8 cellular contexts compared by ENCODE assay signal in genomic region chr4:165131247-165131832, GRCh38. TPM values are rescaled to one million over a fixed set of nuclear protein-coding genes. Genes with fewer than 3 reads are reported as not detected.
A peak's percentile ranks its signal among the peaks of the same experiment; 100 is the strongest.
DNase-seq lines count a peak whose midpoint lies in the region; ATAC-seq and TF ChIP-seq lines count a peak whose summit lies in the region.

No MANE protein-coding gene starts in this region.

- no peaks in the 10 kb centered on the region for H3K9me2 ChIP-seq in MM.1S (replicated peaks; ENCODE audit: insufficient read depth, low read length)

- H3K27me3 ChIP-seq in H7 (ENCODE audit: control insufficient read depth, insufficient read depth, low read length) (no peaks in the 10 kb centered on the region), MM.1S (replicated peaks; ENCODE audit: insufficient read depth, low read length) (peaks cover 7% of the 10 kb centered on the region; the same call in 1 of the 2 replicates), heart left ventricle (peaks cover 0 to 5% (median 0%) of the 10 kb centered on the region in 9 donors)

- H3K4me1 ChIP-seq in MM.1S (ENCODE audit: low read length) (peaks cover 10% of the 10 kb centered on the region), heart left ventricle (peaks cover 0 to 19% (median 0%) of the 10 kb centered on the region in 12 donors)

- DNase-seq in GM04504 (ENCODE audit: low read depth) (peak; percentile 32), H7 (peak; percentile 66), MM.1S (peak; percentile 77), SK-N-DZ (ENCODE audit: low spot score) (peak; percentile 60), heart left ventricle (peak in 2 of 5 donors; percentile 35 to 45), retina (peak; percentile 82)
- DNase-seq in activated naive CD4-positive, alpha-beta T cell treated with anti-CD3 and anti-CD28 coated beads, Interleukin-2, amount 50 U/mL, for 16 hours = peak; percentile 78

- TF ChIP-seq CTCF in MM.1S (IDR thresholded peaks at IDR 0.05; ENCODE audit: low read length) (peak; percentile 89), heart left ventricle (IDR thresholded peaks at IDR 0.05) (peak; percentile 78 to 94 (median 82))

- no peaks in the 10 kb centered on the region for H3F3A ChIP-seq in MM.1S (ENCODE audit: insufficient read depth, low read length)

- H3K4me3 ChIP-seq in H7 (ENCODE audit: insufficient read depth, low read depth, low read length) (no peak overlapping the region), MM.1S (ENCODE audit: low read length) (no peak overlapping the region), heart left ventricle (no peak overlapping the region)

- H3K79me2 ChIP-seq in MM.1S (ENCODE audit: low read length) = no peaks in the 10 kb centered on the region

- H2AFZ ChIP-seq in MM.1S (ENCODE audit: low read length) = no peak overlapping the region

- H3K27ac ChIP-seq in MM.1S (ENCODE audit: low read length) = no peak overlapping the region
- H3K27ac ChIP-seq in heart left ventricle = no peak overlapping the region

- no peaks in the 10 kb centered on the region for H3K36me3 ChIP-seq in H7 (replicated peaks; ENCODE audit: control insufficient read depth, insufficient read depth, low read length)
- H3K36me3 ChIP-seq in MM.1S (replicated peaks; ENCODE audit: insufficient read depth, low read length) = no peaks in the 10 kb centered on the region
- H3K36me3 ChIP-seq in heart left ventricle = no peaks in the 10 kb centered on the region

- TF ChIP-seq POLR2A in heart left ventricle (IDR thresholded peaks at IDR 0.05) = no peak

- WGBS in heart left ventricle, 4 donors = 13 to 22% (median 14%) methylated on average over 9 of the region's 9 CpGs

- no peak overlapping the region for H3K9ac ChIP-seq in MM.1S (ENCODE audit: low read length)

- H4K20me1 ChIP-seq in MM.1S (ENCODE audit: insufficient read depth, low read length) = no peaks in the 10 kb centered on the region

- ATAC-seq in heart left ventricle = peak in 3 of 4 donors; percentile 64 to 80 (median 65)
- no peak for ATAC-seq in HG03457 (IDR thresholded peaks at IDR 0.05; ENCODE audit: unreplicated experiment)

- H3K9me3 ChIP-seq in MM.1S (replicated peaks; ENCODE audit: insufficient read depth, low read length) = no peaks in the 10 kb centered on the region
- no peaks in the 10 kb centered on the region for H3K9me3 ChIP-seq in heart left ventricle

- H3K4me2 ChIP-seq in MM.1S (ENCODE audit: low read depth, low read length) = no peak overlapping the region

- intact Hi-C loops in heart left ventricle (cut with DNase I) = loop anchor here in 9 of 10 donors (1.0 to 10.0 kb wide), 8 partner anchors 196 to 333 kb away; partner anchors contain the start of gene MSMO1 (in 1 of the 9)

RNA-seq across cellular contexts. Expression of gene TMEM192, which starts 18.7 kb away (rescaled TPM):
- 10.0 and 14.2 TPM in 2 replicates for total RNA-seq in H7 (2014; rRNA removed; shearing (Covaris generic))
- polyA plus RNA-seq in SK-N-DZ (2014; cell fraction: cytosol; rRNA removed) = 9.9 and 12.2 TPM in 2 replicates
- polyA plus RNA-seq in SK-N-DZ (2014; cell fraction: nucleus; rRNA removed) = 4.0 and 4.4 TPM in 2 replicates
- 10 to 100 TPM; 12.8 to 21.0 (median 17.7) TPM for total RNA-seq in heart left ventricle
- polyA plus RNA-seq in heart left ventricle = 10 to 100 TPM in 1 of 2 donors, 1 to 10 TPM in 1; 6.5 to 21.1 TPM
